ENCODE assay signal across 22 cellular contexts in genomic region chrY:7318122-7318521, GRCh38.
"Had no signal": no experiment of that assay in that cellular context is flagged by ENCODE, and none has a peak within 500 bp of the region (broad histone marks: within the 10 kb centered on the region; RNA-seq: fewer than 3 reads in every experiment).

No MANE protein-coding gene starts in this region.

- H3K4me3 Mint-ChIP-seq: endodermal cell, mesothelial cell of epicardium, neural progenitor cell had no signal

- ATAC-seq: gastrocnemius medialis, left lung, right lobe of liver had no signal

- FAIRE-seq: bronchial epithelial cell had no signal

- H3K27me3 Mint-ChIP-seq: naive thymus-derived CD8-positive, alpha-beta T cell had no signal

- DNase-seq: activated CD8-positive, alpha-beta memory T cell treated with anti-CD3 and anti-CD28 coated beads, Interleukin-2, amount 50 U/mL, for 48 hours; activated gamma-delta T cell treated with Interleukin-2 at 50 U/mL for 16 hours; activated T-cell treated with anti-CD3 and anti-CD28 coated beads, Interleukin-2, amount 50 U/mL, for 48 hours; amniotic stem cell; cerebellar nuclear complex; endodermal cell; esophagus squamous epithelium; gastrocnemius medialis; hippocampal formation; kidney glomerular epithelial cell; left lung; mammary epithelial cell; naive thymus-derived CD8-positive, alpha-beta T cell; posterior cingulate gyrus; right lobe of liver; stimulated activated CD4-positive, alpha-beta T cell treated with anti-CD3 and anti-CD28 coated beads, Interleukin-1b, Interleukin-23, amount 100 ng/mL, for 48 hours; SW 1271; testis; trophoblast cell had no signal

- H3K36me3 Mint-ChIP-seq: mesothelial cell of epicardium, neural progenitor cell had no signal

- H3K9me3 Mint-ChIP-seq: endodermal cell; mesothelial cell of epicardium; naive thymus-derived CD8-positive, alpha-beta T cell; neural progenitor cell had no signal

- H3K27ac Mint-ChIP-seq: endodermal cell, mesothelial cell of epicardium, neural progenitor cell had no signal

- H3K4me1 Mint-ChIP-seq: endodermal cell, mesothelial cell of epicardium, neural progenitor cell had no signal
